ENCODE assay signal across 8 cellular contexts in genomic region chr15:49876401-49877038, GRCh38.
A peak's percentile ranks its signal among the peaks of the same experiment; 100 is the strongest.
DNase-seq lines count a peak whose midpoint lies in the region; ATAC-seq and TF ChIP-seq lines count a peak whose summit lies in the region.

No MANE protein-coding gene starts in this region.

- TF ChIP-seq RAD21 in HCT116 (IDR thresholded peaks at IDR 0.05; ENCODE audit: low read depth): peak; percentile 67

- H3K36me3 Mint-ChIP-seq in immature natural killer cell: peaks cover 20 to 52% (median 27%) of the 10 kb centered on the region in 3 donors

- RAD21 ChIA-PET in HCT116 (lab: Charles Lee; ENCODE audit: low non-redundant PET in 1 of 2, low total read pairs in 2 of 2, uncharacterized antibody in 2 of 2, unreplicated experiment in 2 of 2): interaction anchor here (0.6 to 1.5 kb wide), 3 partner anchors 127 to 174 kb away, joined by 3 to 6 read pairs (median 5); no protein-coding TSS in a partner anchor

- peaks cover 0 to 11% of the 10 kb centered on the region in 2 donors for H3K4me1 Mint-ChIP-seq in immature natural killer cell

- H3K9me3 Mint-ChIP-seq in immature natural killer cell: no peaks in the 10 kb centered on the region

- no peaks in the 10 kb centered on the region for H3K4me1 ChIP-seq in HCT116 (ENCODE audit: control insufficient read depth in 1 of 2, insufficient read depth in 2 of 2, low read length in 2 of 2)
- H3K4me1 ChIP-seq in adipocyte (ENCODE audit: control insufficient read depth, insufficient read depth, low read length): peaks cover 62% of the 10 kb centered on the region
- peaks cover 14% of the 10 kb centered on the region for H3K4me1 ChIP-seq in stomach smooth muscle (ENCODE audit: control insufficient read depth, insufficient read depth, low read length)

- H4K20me1 ChIP-seq in HCT116 (ENCODE audit: insufficient read depth): no peaks in the 10 kb centered on the region

- no peaks in the 10 kb centered on the region for H3K9me2 ChIP-seq in HCT116 (ENCODE audit: insufficient read depth)

- intact Hi-C loops in HCT116 (cut with micrococcal nuclease): loop anchor here (1.0 to 10.0 kb wide), 4 partner anchors 126 to 639 kb away; no protein-coding TSS in a partner anchor

- H2AFZ ChIP-seq in HCT116 (ENCODE audit: low read depth, low read length, poor library complexity, severe bottlenecking): no peak overlapping the region

- no peak overlapping the region for H3K4me3 Mint-ChIP-seq in immature natural killer cell

- H3K27ac ChIP-seq in HCT116 (ENCODE audit: low read depth, low read length) (no peak overlapping the region), stomach smooth muscle (ENCODE audit: low read length) (peak overlapping the region; percentile 61)

- DNase-seq in HCT116 (ENCODE audit: low read depth, low spot score) (peak; percentile 12), adipocyte (ENCODE audit: low read depth) (no peak), immature natural killer cell (no peak), NCI-H146 treated with DMSO at 0.1 percent for 48 hours (lab: John Stamatoyannopoulos, UW; ENCODE audit: unreplicated experiment) (no peak), DMS 273 (lab: John Stamatoyannopoulos, UW; ENCODE audit: unreplicated experiment) (no peak)

- no peaks in the 10 kb centered on the region for H3K79me2 ChIP-seq in HCT116 (ENCODE audit: insufficient read depth, low read length)

- H3K27me3 ChIP-seq in HCT116 (ENCODE audit: insufficient read depth, low read length): no peaks in the 10 kb centered on the region
- H3K27me3 ChIP-seq in adipocyte (replicated peaks; ENCODE audit: control insufficient read depth, insufficient read depth, low read length): no peaks in the 10 kb centered on the region
- H3K27me3 ChIP-seq in stomach smooth muscle (ENCODE audit: control insufficient read depth in 1 of 2, insufficient read depth in 2 of 2, low read length in 2 of 2): no peaks in the 10 kb centered on the region

- TF ChIP-seq POLR2A in HCT116 (IDR thresholded peaks at IDR 0.05; ENCODE audit: borderline replicate concordance, extremely low read depth, insufficient read depth, insufficient read length): no peak

- H3K4me3 ChIP-seq in HCT116 (replicated peaks in 1 of 2; ENCODE audit: low read depth in 1 of 2, low read length in 2 of 2) (no peak overlapping the region), adipocyte (ENCODE audit: low read length) (peak overlapping the region; percentile 7), stomach smooth muscle (ENCODE audit: low read length in 2 of 2) (no peak overlapping the region)

- no peak overlapping the region for H3K4me2 ChIP-seq in HCT116 (ENCODE audit: low read length)

- H3K9ac ChIP-seq in HCT116 (ENCODE audit: low read length) (no peak overlapping the region), adipocyte (ENCODE audit: low read length) (peak overlapping the region; percentile 85), stomach smooth muscle (ENCODE audit: low read length in 2 of 2) (no peak overlapping the region)

- H3K27me3 Mint-ChIP-seq in immature natural killer cell (ENCODE audit: low read depth in 3 of 3): peaks cover 0 to 3% (median 0%) of the 10 kb centered on the region in 3 donors

- CTCF ChIA-PET in HCT116 (lab: Charles Lee): interaction anchor here (0.6 to 3.1 kb wide), 14 partner anchors 14 to 440 kb away, joined by 3 to 61 read pairs (median 5); no protein-coding TSS in a partner anchor

- H3K27ac Mint-ChIP-seq in immature natural killer cell: peak overlapping the region in 5 of 6 donors; percentile 13 to 70 (median 24)

- POLR2A ChIA-PET in HCT116 (lab: Charles Lee): no interaction called here

- H3K9me3 ChIP-seq in HCT116 (ENCODE audit: control insufficient read depth in 1 of 2, insufficient read depth in 1 of 2, low read depth in 1 of 2, low read length in 2 of 2) (no peaks in the 10 kb centered on the region), adipocyte (ENCODE audit: control insufficient read depth, low read length) (no peaks in the 10 kb centered on the region), stomach smooth muscle (ENCODE audit: control insufficient read depth in 2 of 2, low read length in 2 of 2) (no peaks in the 10 kb centered on the region)

- TF ChIP-seq CTCF in HCT116 (IDR thresholded peaks at IDR 0.05 in 2 of 3, conservative IDR thresholded peaks at IDR 0.05 in 1 of 3; ENCODE audit: borderline replicate concordance in 1 of 3, insufficient read depth in 1 of 3, low read depth in 2 of 3, low read length in 2 of 3): peak; percentile 39 to 58 (median 50); a peak in 5 of 6 replicates

- no TSS peak for BruUV-seq in HCT116 (replicated peaks; lab: Mats Ljungman, UMichigan)

- ATAC-seq in HCT116: peak; percentile 73
- ATAC-seq in HG03108 (IDR thresholded peaks at IDR 0.05; ENCODE audit: unreplicated experiment): no peak
- ATAC-seq in GM18511 (IDR thresholded peaks at IDR 0.05; ENCODE audit: unreplicated experiment): no peak

- H3K36me3 ChIP-seq in HCT116 (ENCODE audit: control insufficient read depth in 1 of 2, insufficient read depth in 2 of 2, low read length in 2 of 2): no peaks in the 10 kb centered on the region
- H3K36me3 ChIP-seq in adipocyte (ENCODE audit: control insufficient read depth, insufficient read depth, low read length, severe bottlenecking): no peaks in the 10 kb centered on the region
- H3K36me3 ChIP-seq in stomach smooth muscle (ENCODE audit: control insufficient read depth in 2 of 2, insufficient read depth in 2 of 2, low read length in 2 of 2): no peaks in the 10 kb centered on the region

TF ChIP-seq in HCT116, 20 proteins besides CTCF, POLR2A, EP300 and RAD21:
- no peak for TF ChIP-seq SRF (IDR thresholded peaks at IDR 0.05; ENCODE audit: low read depth)
- TF ChIP-seq FOSL1 (IDR thresholded peaks at IDR 0.05; ENCODE audit: low read depth): no peak
- no peak for TF ChIP-seq ZNF274 (IDR thresholded peaks at IDR 0.05; ENCODE audit: low read depth, low read length)
- TF ChIP-seq CBX3 (IDR thresholded peaks at IDR 0.05; ENCODE audit: low read depth): no peak
- TF ChIP-seq, protein P1, sequence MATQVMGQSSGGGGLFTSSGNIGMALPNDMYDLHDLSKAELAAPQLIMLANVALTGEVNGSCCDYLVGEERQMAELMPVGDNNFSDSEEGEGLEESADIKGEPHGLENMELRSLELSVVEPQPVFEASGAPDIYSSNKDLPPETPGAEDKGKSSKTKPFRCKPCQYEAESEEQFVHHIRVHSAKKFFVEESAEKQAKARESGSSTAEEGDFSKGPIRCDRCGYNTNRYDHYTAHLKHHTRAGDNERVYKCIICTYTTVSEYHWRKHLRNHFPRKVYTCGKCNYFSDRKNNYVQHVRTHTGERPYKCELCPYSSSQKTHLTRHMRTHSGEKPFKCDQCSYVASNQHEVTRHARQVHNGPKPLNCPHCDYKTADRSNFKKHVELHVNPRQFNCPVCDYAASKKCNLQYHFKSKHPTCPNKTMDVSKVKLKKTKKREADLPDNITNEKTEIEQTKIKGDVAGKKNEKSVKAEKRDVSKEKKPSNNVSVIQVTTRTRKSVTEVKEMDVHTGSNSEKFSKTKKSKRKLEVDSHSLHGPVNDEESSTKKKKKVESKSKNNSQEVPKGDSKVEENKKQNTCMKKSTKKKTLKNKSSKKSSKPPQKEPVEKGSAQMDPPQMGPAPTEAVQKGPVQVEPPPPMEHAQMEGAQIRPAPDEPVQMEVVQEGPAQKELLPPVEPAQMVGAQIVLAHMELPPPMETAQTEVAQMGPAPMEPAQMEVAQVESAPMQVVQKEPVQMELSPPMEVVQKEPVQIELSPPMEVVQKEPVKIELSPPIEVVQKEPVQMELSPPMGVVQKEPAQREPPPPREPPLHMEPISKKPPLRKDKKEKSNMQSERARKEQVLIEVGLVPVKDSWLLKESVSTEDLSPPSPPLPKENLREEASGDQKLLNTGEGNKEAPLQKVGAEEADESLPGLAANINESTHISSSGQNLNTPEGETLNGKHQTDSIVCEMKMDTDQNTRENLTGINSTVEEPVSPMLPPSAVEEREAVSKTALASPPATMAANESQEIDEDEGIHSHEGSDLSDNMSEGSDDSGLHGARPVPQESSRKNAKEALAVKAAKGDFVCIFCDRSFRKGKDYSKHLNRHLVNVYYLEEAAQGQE (IDR thresholded peaks at IDR 0.05; ENCODE audit: low read depth): no peak
- no peak for TF ChIP-seq SP1 (IDR thresholded peaks at IDR 0.05; ENCODE audit: low read depth)
- TF ChIP-seq TCF7L2 (IDR thresholded peaks at IDR 0.05; ENCODE audit: borderline replicate concordance, extremely low read depth, insufficient read depth, insufficient read length): no peak
- TF ChIP-seq JUND (IDR thresholded peaks at IDR 0.05): no peak
- no peak for TF ChIP-seq ZBTB33 (IDR thresholded peaks at IDR 0.05; ENCODE audit: extremely low read depth, insufficient replicate concordance, low read length)
- TF ChIP-seq EZH2phosphoT487 (IDR thresholded peaks at IDR 0.05; ENCODE audit: borderline replicate concordance): no peak
- TF ChIP-seq SIN3A (IDR thresholded peaks at IDR 0.05; ENCODE audit: low read depth): no peak
- no peak for TF ChIP-seq CEBPB (IDR thresholded peaks at IDR 0.05; ENCODE audit: low read depth)
- TF ChIP-seq POLR2AphosphoS5 (IDR thresholded peaks at IDR 0.05; ENCODE audit: low read depth, low read length): no peak
- TF ChIP-seq ELF1 (IDR thresholded peaks at IDR 0.05; ENCODE audit: borderline replicate concordance, low read depth): no peak
